In genomic region chr5:87574106-87574505, GRCh38 we compare ENCODE assay signal across 5 cellular contexts.
"Had no signal": no experiment of that assay in that cellular context is flagged by ENCODE, and none has a peak within 500 bp of the region (broad histone marks: within the 10 kb centered on the region; RNA-seq: fewer than 3 reads in every experiment).

No MANE protein-coding gene starts in this region.

- DNase-seq: GM23248, GOT3, H7, HFFc6, KBM-7 had no signal
